Comparison of ENCODE assay signal across 8 cellular contexts in genomic region chr4:158810487-158811215, GRCh38. TPM values are rescaled to one million over a fixed set of nuclear protein-coding genes. Genes with fewer than 3 reads are reported as not detected.
DNase-seq lines count a peak whose midpoint lies in the region; ATAC-seq, FAIRE-seq and TF ChIP-seq lines count a peak whose summit lies in the region.

No MANE protein-coding gene starts in this region.

- H3K27me3 ChIP-seq in CD4-positive, alpha-beta T cell (ENCODE audit: control insufficient read depth, insufficient read depth, low read length), result no peaks in the 10 kb centered on the region

- H3K36me3 Mint-ChIP-seq in CD4-positive, alpha-beta T cell (ENCODE audit: low read depth), result no peaks in the 10 kb centered on the region
- peaks cover 6% of the 10 kb centered on the region for H3K36me3 Mint-ChIP-seq in stimulated activated memory B cell treated with anti-CD40 and anti-IgM and Interleukin-4, amounts not matched to agents 10 μg/mL and 1 μg/mL and 100 μg/mL, for 72 hours

- H3K9me3 Mint-ChIP-seq in CD4-positive, alpha-beta T cell, result no peaks in the 10 kb centered on the region
- H3K9me3 Mint-ChIP-seq in stimulated activated memory B cell treated with anti-CD40 and anti-IgM and Interleukin-4, amounts not matched to agents 10 μg/mL and 1 μg/mL and 100 μg/mL, for 72 hours, result peaks cover 5% of the 10 kb centered on the region

- peak; percentile 38 for FAIRE-seq in islet of Langerhans (lab: Jason Lieb, UNC)

- POLR2A ChIA-PET in CD4-positive, alpha-beta T cell (lab: Charles Lee), result interaction anchor here (0.6 to 1.5 kb wide), 3 partner anchors 41 to 241 kb away, joined by 3 to 8 read pairs (median 3); partner anchors contain the start of gene FNIP2

- H3K27ac Mint-ChIP-seq in CD4-positive, alpha-beta T cell, result peak overlapping the region; percentile 52
- peak overlapping the region; percentile 89 for H3K27ac Mint-ChIP-seq in stimulated activated memory B cell treated with anti-CD40 and anti-IgM and Interleukin-4, amounts not matched to agents 10 μg/mL and 1 μg/mL and 100 μg/mL, for 72 hours

- no peak for ATAC-seq in CD4-positive, alpha-beta T cell (ENCODE audit: poor library complexity)
- ATAC-seq in HG03045 (IDR thresholded peaks at IDR 0.05; ENCODE audit: unreplicated experiment) (peak; percentile 26), GM18517 (IDR thresholded peaks at IDR 0.05; ENCODE audit: unreplicated experiment) (no peak)
- ATAC-seq in stimulated activated memory B cell treated with anti-CD40 and anti-IgM and Interleukin-4, amounts not matched to agents 10 μg/mL and 1 μg/mL and 100 μg/mL, for 72 hours, result no peak

- intact Hi-C loops in CD4-positive, alpha-beta T cell (cut with DNase I, micrococcal nuclease), result loop anchor here in 1 of 2 experiments (1.0 kb wide), 1 partner anchor 41 kb away; the partner anchor contains the start of gene FNIP2

- H3K27me3 Mint-ChIP-seq in CD4-positive, alpha-beta T cell, result no peaks in the 10 kb centered on the region
- peaks cover 86% of the 10 kb centered on the region for H3K27me3 Mint-ChIP-seq in stimulated activated memory B cell treated with anti-CD40 and anti-IgM and Interleukin-4, amounts not matched to agents 10 μg/mL and 1 μg/mL and 100 μg/mL, for 72 hours

- H3K4me3 Mint-ChIP-seq in CD4-positive, alpha-beta T cell, result peak overlapping the region; percentile 84
- peak overlapping the region; percentile 71 for H3K4me3 Mint-ChIP-seq in stimulated activated memory B cell treated with anti-CD40 and anti-IgM and Interleukin-4, amounts not matched to agents 10 μg/mL and 1 μg/mL and 100 μg/mL, for 72 hours

- peaks cover 46% of the 10 kb centered on the region for H3K4me1 Mint-ChIP-seq in CD4-positive, alpha-beta T cell (ENCODE audit: low read depth)
- H3K4me1 Mint-ChIP-seq in stimulated activated memory B cell treated with anti-CD40 and anti-IgM and Interleukin-4, amounts not matched to agents 10 μg/mL and 1 μg/mL and 100 μg/mL, for 72 hours, result peaks cover 32% of the 10 kb centered on the region

- H3K27ac ChIP-seq in CD4-positive, alpha-beta T cell (ENCODE audit: low read depth, low read length), result no peak overlapping the region

- CTCF ChIA-PET in CD4-positive, alpha-beta T cell (lab: Charles Lee), result interaction anchor here (1.3 kb wide), 1 partner anchor 8 kb away, joined by 5 read pairs; no protein-coding TSS in a partner anchor

- H3K9me3 ChIP-seq in CD4-positive, alpha-beta T cell (ENCODE audit: control insufficient read depth, low read length), result no peaks in the 10 kb centered on the region

- DNase-seq in CD4-positive, alpha-beta T cell, result no peak
- DNase-seq in amniotic epithelial cell (ENCODE audit: low read depth) (peak; percentile 96), NCI-H345 (lab: John Stamatoyannopoulos, UW) (no peak), HUDEP-2 (lab: John Stamatoyannopoulos, UW; ENCODE audit: unreplicated experiment in 76 of 76) (no peak)

- no peak for TF ChIP-seq CTCF in CD4-positive, alpha-beta T cell (IDR thresholded peaks at IDR 0.05)

RNA-seq across cellular contexts. Expression of gene FNIP2, which starts 41.8 kb away (rescaled TPM):
- total RNA-seq in CD4-positive, alpha-beta T cell, result 1 to 10 TPM; 7.5 to 7.7 TPM
